In the genomic region with DNA sequence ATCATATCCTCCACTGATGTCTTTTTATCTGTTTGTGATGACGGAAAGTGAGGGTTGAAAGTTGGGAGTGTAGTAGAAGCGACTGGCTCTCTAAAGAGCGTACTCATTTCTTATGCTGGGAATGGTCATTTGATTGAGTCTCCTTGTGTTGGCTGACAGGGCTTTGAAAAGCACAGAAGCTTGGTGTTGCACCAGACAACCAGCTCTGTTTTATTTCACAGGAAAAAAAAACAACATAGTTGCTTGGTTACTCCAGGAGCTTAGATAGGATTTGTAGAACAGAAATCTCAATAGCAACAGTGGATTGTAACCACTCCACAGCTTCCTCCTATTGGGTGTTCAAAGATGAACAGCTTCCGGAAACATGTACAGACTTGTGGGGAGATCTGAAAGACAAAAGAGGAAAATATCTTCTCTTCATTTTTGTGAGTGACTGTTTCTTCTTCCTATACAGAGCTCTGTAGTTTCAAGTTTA, we compare ENCODE assay signal across 8 cellular contexts. TPM values are rescaled to one million over a fixed set of nuclear protein-coding genes. Genes with fewer than 3 reads are reported as not detected.
A peak's percentile ranks its signal among the peaks of the same experiment; 100 is the strongest.
DNase-seq lines count a peak whose midpoint lies in the region; ATAC-seq and TF ChIP-seq lines count a peak whose summit lies in the region.

No MANE protein-coding gene starts in this region.

- no peak for TF ChIP-seq POLR2A in spleen (IDR thresholded peaks at IDR 0.05)

- peak overlapping the region; percentile 96 to 99 (median 98) for H3K27ac Mint-ChIP-seq in CD14-positive monocyte
- H3K27ac Mint-ChIP-seq in activated naive CD8-positive, alpha-beta T cell treated with anti-CD3 and anti-CD28 coated beads, Interleukin-2, amount 10 ng/mL, durations not matched to agents 7 days and 5 days: peak overlapping the region; percentile 97

- POLR2A ChIA-PET in activated naive CD8-positive, alpha-beta T cell treated with anti-CD3 and anti-CD28 coated beads, Interleukin-2, amount 10 ng/mL, durations not matched to agents 7 days and 5 days (lab: Charles Lee): interaction anchor here (0.6 to 10.4 kb wide), 12 partner anchors 8 to 843 kb away, joined by 3 to 211 read pairs (median 4); partner anchors contain the start of genes ACTN3, CCDC87, CCS and RBM4

- 36% methylated on average over 4 of the region's 4 CpGs for WGBS in hepatocyte (ENCODE audit: low lambda C conversion rate, missing lambda C conversion rate)
- 40 to 44% (median 43%) methylated on average over 4 of the region's 4 CpGs for WGBS in spleen, 5 donors

- DNase-seq in CD14-positive monocyte (ENCODE audit: low spot score) (no peak), KBM-7 (peak; percentile 88), hepatocyte (ENCODE audit: low spot score) (peak; percentile 72), spleen (no peak), cerebellum (ENCODE audit: low spot score) (no peak)
- DNase-seq in activated naive CD8-positive, alpha-beta T cell treated with anti-CD3 and anti-CD28 coated beads, Interleukin-2, amount 10 ng/mL, durations not matched to agents 7 days and 5 days: no peak

- H3K9me3 Mint-ChIP-seq in CD14-positive monocyte: peaks cover 0 to 3% (median 0%) of the 10 kb centered on the region in 7 donors
- H3K9me3 Mint-ChIP-seq in activated naive CD8-positive, alpha-beta T cell treated with anti-CD3 and anti-CD28 coated beads, Interleukin-2, amount 10 ng/mL, durations not matched to agents 7 days and 5 days: no peaks in the 10 kb centered on the region

- H3K4me3 ChIP-seq in hepatocyte: peak overlapping the region; percentile 51
- peak overlapping the region; percentile 73 to 99 (median 93) for H3K4me3 ChIP-seq in spleen

- in situ Hi-C loops in KBM-7 (cut with MboI; ENCODE audit: low pct_unique_long_range_greater_than_20kb, low sequenced_read_pairs): no loop called here

- H3K9me2 ChIP-seq in hepatocyte (replicated peaks; ENCODE audit: insufficient read depth): no peaks in the 10 kb centered on the region

- H3K4me1 Mint-ChIP-seq in CD14-positive monocyte: peaks cover 42% of the 10 kb centered on the region
- peaks cover 59% of the 10 kb centered on the region for H3K4me1 Mint-ChIP-seq in activated naive CD8-positive, alpha-beta T cell treated with anti-CD3 and anti-CD28 coated beads, Interleukin-2, amount 10 ng/mL, durations not matched to agents 7 days and 5 days

- H3K36me3 Mint-ChIP-seq in CD14-positive monocyte: peaks cover 12 to 37% of the 10 kb centered on the region in 2 donors
- H3K36me3 Mint-ChIP-seq in activated naive CD8-positive, alpha-beta T cell treated with anti-CD3 and anti-CD28 coated beads, Interleukin-2, amount 10 ng/mL, durations not matched to agents 7 days and 5 days: peaks cover 50% of the 10 kb centered on the region

- peaks cover 79% of the 10 kb centered on the region for H3K79me2 ChIP-seq in hepatocyte

- intact Hi-C loops in CD14-positive monocyte (cut with micrococcal nuclease) (no loop called here), spleen (cut with DNase I; ENCODE audit: low total_unique reads) (no loop called here)

- H3K27me3 ChIP-seq in hepatocyte (no peaks in the 10 kb centered on the region), spleen (replicated peaks in 1 of 7) (no peaks in the 10 kb centered on the region)

- H3K9me3 ChIP-seq in hepatocyte (ENCODE audit: low read depth) (no peaks in the 10 kb centered on the region), spleen (no peaks in the 10 kb centered on the region)

- H3K4me2 ChIP-seq in hepatocyte: peak overlapping the region; percentile 98

- H3K36me3 ChIP-seq in hepatocyte (replicated peaks; ENCODE audit: insufficient read depth, low read depth) (no peaks in the 10 kb centered on the region), spleen (peaks cover 0 to 45% (median 11%) of the 10 kb centered on the region in 6 donors)

- H3K27ac ChIP-seq in hepatocyte (peak overlapping the region; percentile 92), spleen (peak overlapping the region in 7 of 8 donors; percentile 26 to 99 (median 96))

- H4K20me1 ChIP-seq in hepatocyte (ENCODE audit: insufficient read depth, poor library complexity, severe bottlenecking): peaks cover 70% of the 10 kb centered on the region

- ATAC-seq in activated naive CD8-positive, alpha-beta T cell treated with anti-CD3 and anti-CD28 coated beads, Interleukin-2, amount 10 ng/mL, durations not matched to agents 7 days and 5 days (ENCODE audit: low read depth): peak; percentile 11
- ATAC-seq in GM19328 (IDR thresholded peaks at IDR 0.05; ENCODE audit: unreplicated experiment) (no peak), GM18861 (IDR thresholded peaks at IDR 0.05; ENCODE audit: unreplicated experiment) (no peak)

- H3K27me3 Mint-ChIP-seq in CD14-positive monocyte (ENCODE audit: low read depth in 3 of 3): no peaks in the 10 kb centered on the region
- no peaks in the 10 kb centered on the region for H3K27me3 Mint-ChIP-seq in activated naive CD8-positive, alpha-beta T cell treated with anti-CD3 and anti-CD28 coated beads, Interleukin-2, amount 10 ng/mL, durations not matched to agents 7 days and 5 days

- TF ChIP-seq CTCF in CD14-positive monocyte (IDR thresholded peaks at IDR 0.05) (no peak), hepatocyte (IDR thresholded peaks at IDR 0.05; ENCODE audit: poor library complexity) (no peak), spleen (IDR thresholded peaks at IDR 0.05 in 8 of 11, conservative IDR thresholded peaks at IDR 0.05 in 3 of 11) (no peak)

- peaks cover 18% of the 10 kb centered on the region for H3K4me1 ChIP-seq in hepatocyte (ENCODE audit: insufficient read depth)
- H3K4me1 ChIP-seq in spleen: peaks cover 53 to 86% (median 77%) of the 10 kb centered on the region in 6 donors

- H3K4me3 Mint-ChIP-seq in CD14-positive monocyte: peak overlapping the region; percentile 94 to 98
- H3K4me3 Mint-ChIP-seq in activated naive CD8-positive, alpha-beta T cell treated with anti-CD3 and anti-CD28 coated beads, Interleukin-2, amount 10 ng/mL, durations not matched to agents 7 days and 5 days: peak overlapping the region; percentile 96

- no peak overlapping the region for H2AFZ ChIP-seq in hepatocyte

RNA-seq across cellular contexts. Expression of gene RBM14, which starts 2.7 kb away (rescaled TPM):
- polyA plus RNA-seq in CD14-positive monocyte (10 to 100 TPM; 42.6 to 46.7 TPM), hepatocyte (66.3 and 70.7 TPM in 2 replicates), spleen (10 to 100 TPM; 37.7 to 67.4 (median 42.0) TPM)
- total RNA-seq in activated naive CD8-positive, alpha-beta T cell treated with anti-CD3 and anti-CD28 coated beads, Interleukin-2, amount 10 ng/mL, durations not matched to agents 7 days and 5 days: 100 to 1,000 TPM; 150 to 151 TPM
- total RNA-seq in hepatocyte (29.5 and 31.1 TPM in 2 replicates), spleen (10 to 100 TPM; 45.2 to 96.6 (median 88.3) TPM), cerebellum (68.1 TPM)

RNA-seq across cellular contexts. Expression of gene RBM4, which starts 19.4 kb away (rescaled TPM):
- polyA plus RNA-seq in CD14-positive monocyte: 100 to 1,000 TPM; 153 TPM
- 100 to 1,000 TPM; 152 to 158 TPM for total RNA-seq in activated naive CD8-positive, alpha-beta T cell treated with anti-CD3 and anti-CD28 coated beads, Interleukin-2, amount 10 ng/mL, durations not matched to agents 7 days and 5 days
- 129 and 150 TPM in 2 replicates for total RNA-seq in hepatocyte
- 139 and 151 TPM in 2 replicates for polyA plus RNA-seq in hepatocyte
- total RNA-seq in spleen: 100 to 1,000 TPM; 106 to 139 (median 127) TPM
- 100 to 1,000 TPM in 2 of 3 donors, 10 to 100 TPM in 1; 70.1 to 128 (median 102) TPM for polyA plus RNA-seq in spleen
- total RNA-seq in cerebellum: 113 TPM

RNA-seq across cellular contexts. Expression of gene CCS, which starts 26.1 kb away (rescaled TPM):
- polyA plus RNA-seq in CD14-positive monocyte (10 to 100 TPM; 26.9 to 37.0 TPM), hepatocyte (97.8 and 127 TPM in 2 replicates), spleen (100 to 1,000 TPM in 2 of 3 donors, 10 to 100 TPM in 1; 91.3 to 161 (median 145) TPM)
- total RNA-seq in activated naive CD8-positive, alpha-beta T cell treated with anti-CD3 and anti-CD28 coated beads, Interleukin-2, amount 10 ng/mL, durations not matched to agents 7 days and 5 days: 10 to 100 TPM; 46.6 to 47.5 TPM
- total RNA-seq in hepatocyte (32.2 and 41.5 TPM in 2 replicates), spleen (10 to 100 TPM; 32.8 to 50.4 (median 40.8) TPM), cerebellum (28.1 TPM)

RNA-seq across cellular contexts. Expression of gene CCDC87, which starts 26.3 kb away (rescaled TPM):
- polyA plus RNA-seq in CD14-positive monocyte: not detected
- total RNA-seq in activated naive CD8-positive, alpha-beta T cell treated with anti-CD3 and anti-CD28 coated beads, Interleukin-2, amount 10 ng/mL, durations not matched to agents 7 days and 5 days: under 1 TPM; 0.09 to 0.14 TPM
- 0.36 and 0.53 TPM in 2 replicates for total RNA-seq in hepatocyte
- polyA plus RNA-seq in hepatocyte: 0.22 TPM in 1 of 2 replicates, not detected in the other
- under 1 TPM in 5 of 7 donors, not detected in 2; 0.10 to 0.79 (median 0.17) TPM for total RNA-seq in spleen
- under 1 TPM; 0.04 to 0.08 (median 0.06) TPM for polyA plus RNA-seq in spleen
- total RNA-seq in cerebellum: 0.82 TPM

RNA-seq across cellular contexts. Expression of gene CTSF, which starts 50.7 kb away (rescaled TPM):
- polyA plus RNA-seq in CD14-positive monocyte (1 to 10 TPM; 1.5 to 2.3 TPM), hepatocyte (1.1 and 1.5 TPM in 2 replicates), spleen (10 to 100 TPM; 23.7 to 26.6 (median 24.0) TPM)
- total RNA-seq in activated naive CD8-positive, alpha-beta T cell treated with anti-CD3 and anti-CD28 coated beads, Interleukin-2, amount 10 ng/mL, durations not matched to agents 7 days and 5 days: 10 to 100 TPM; 13.5 to 14.2 TPM
- total RNA-seq in hepatocyte (0.60 and 0.64 TPM in 2 replicates), spleen (10 to 100 TPM; 11.4 to 60.8 (median 46.4) TPM), cerebellum (25.3 TPM)

Comparison
In these comparisons a context has a peak if more than half of its experiments do, and no peak if none do; other contexts are left out.
1. DNase-seq: peak in KBM-7 (single experiment) and hepatocyte (single experiment); none in CD14-positive monocyte (single experiment), activated naive CD8-positive, alpha-beta T cell treated with anti-CD3 and anti-CD28 coated beads, Interleukin-2, amount 10 ng/mL, durations not matched to agents 7 days and 5 days (single experiment), spleen (single experiment) and cerebellum (single experiment).